In the genomic region with DNA sequence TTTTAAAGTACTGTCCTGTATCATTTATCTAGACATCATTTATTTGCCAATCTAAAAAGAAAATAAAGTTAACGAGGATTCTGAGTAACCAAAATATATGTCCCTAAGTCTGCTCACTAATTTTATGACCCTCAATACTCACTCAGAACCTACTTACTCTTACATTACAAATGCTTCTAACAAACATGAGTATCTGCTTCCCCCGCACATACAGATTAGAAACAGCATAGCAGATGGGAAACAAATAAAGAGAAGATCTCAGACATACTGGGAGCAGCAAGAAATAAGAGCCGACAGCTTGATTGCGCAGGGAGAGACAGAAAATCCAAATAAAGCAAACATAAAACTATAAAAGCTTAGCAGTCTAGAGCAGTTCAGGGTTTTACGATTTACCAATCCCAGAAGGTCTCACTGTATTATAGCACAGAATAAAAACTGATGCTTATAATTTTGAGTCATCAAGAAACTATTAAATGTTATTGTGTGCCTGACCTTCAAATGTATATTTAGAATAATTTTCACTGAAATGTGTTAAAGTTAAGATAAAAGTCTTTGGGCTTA, we compare ENCODE assay signal across 15 cellular contexts.
"Had no signal": no experiment of that assay in that cellular context is flagged by ENCODE, and none has a peak within 500 bp of the region (broad histone marks: within the 10 kb centered on the region; RNA-seq: fewer than 3 reads in every experiment).

No MANE protein-coding gene starts in this region.

- H3K36me3 ChIP-seq: upper lobe of left lung had no signal

- H3K9me3 ChIP-seq: upper lobe of left lung had no signal

- H3K4me1 ChIP-seq: upper lobe of left lung had no signal

- H3K4me3 ChIP-seq: upper lobe of left lung had no signal

- H3K27ac ChIP-seq: epithelial cell of prostate, upper lobe of left lung had no signal

- H3K27me3 ChIP-seq: upper lobe of left lung had no signal

- DNase-seq: activated CD4-positive, alpha-beta T cell treated with anti-CD3 and anti-CD28 coated beads for 1 hour; activated CD4-positive, alpha-beta T cell treated with anti-CD3 and anti-CD28 coated beads, Interleukin-2, amount 50 U/mL, for 4 hours; activated naive CD4-positive, alpha-beta T cell treated with anti-CD3 and anti-CD28 coated beads, Interleukin-2, amount 50 U/mL, for 16 hours; activated T-cell treated with anti-CD3 and anti-CD28 coated beads, Interleukin-2, amount 50 U/mL, for 1 hour; foreskin melanocyte; kidney glomerular epithelial cell; occipital lobe; right cardiac atrium; small intestine; stimulated activated CD4-positive, alpha-beta T cell treated with anti-CD3 and anti-CD28 coated beads, Interleukin-4, amount 100 ng/mL, for 4 hours; stimulated activated CD8-positive, alpha-beta memory T cell treated with anti-CD3 and anti-CD28 coated beads, Interleukin-4, amount 100 ng/mL, for 48 hours; stimulated activated naive CD4-positive, alpha-beta T cell treated with Interleukin-2 at 50 U/mL for 16 hours; substantia nigra; upper lobe of left lung had no signal
